ENCODE assay signal across 8 cellular contexts in genomic region chr13:49996951-49997895, GRCh38.
DNase-seq lines count a peak whose midpoint lies in the region; ATAC-seq and TF ChIP-seq lines count a peak whose summit lies in the region.

A gene with protein sequence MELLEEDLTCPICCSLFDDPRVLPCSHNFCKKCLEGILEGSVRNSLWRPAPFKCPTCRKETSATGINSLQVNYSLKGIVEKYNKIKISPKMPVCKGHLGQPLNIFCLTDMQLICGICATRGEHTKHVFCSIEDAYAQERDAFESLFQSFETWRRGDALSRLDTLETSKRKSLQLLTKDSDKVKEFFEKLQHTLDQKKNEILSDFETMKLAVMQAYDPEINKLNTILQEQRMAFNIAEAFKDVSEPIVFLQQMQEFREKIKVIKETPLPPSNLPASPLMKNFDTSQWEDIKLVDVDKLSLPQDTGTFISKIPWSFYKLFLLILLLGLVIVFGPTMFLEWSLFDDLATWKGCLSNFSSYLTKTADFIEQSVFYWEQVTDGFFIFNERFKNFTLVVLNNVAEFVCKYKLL (plus strand): TSS chr13:49997042. CDS start chr13:50011941, 14,899 bp downstream.

- DNase-seq in NCI-H1694 (lab: John Stamatoyannopoulos, UW) (peak; percentile 68), T-helper 22 cell (ENCODE audit: low read depth) (peak; percentile 61), astrocyte of the cerebellum (ENCODE audit: low read depth) (peak; percentile 80), hepatic stellate cell (ENCODE audit: low spot score) (peak; percentile 82), retina (peak; percentile 98), OCI-M2 (lab: John Stamatoyannopoulos, UW; ENCODE audit: unreplicated experiment) (no peak)

- TF ChIP-seq POLR2A in GM15510 (IDR thresholded peaks at IDR 0.05; ENCODE audit: borderline replicate concordance, extremely low read depth, insufficient read length) = peak; percentile 56

- peak; percentile 84 for TF ChIP-seq CTCF in astrocyte of the cerebellum (IDR thresholded peaks at IDR 0.05; ENCODE audit: low read depth, low read length, missing control alignments)

- in situ Hi-C loops in astrocyte of the cerebellum (cut with HindIII; ENCODE audit: low sequenced_read_pairs) = no loop called here

- peak; percentile 77 for ATAC-seq in HG02870 (IDR thresholded peaks at IDR 0.05; ENCODE audit: unreplicated experiment)

- peak within 1 kb of the TSS; percentile 89 for H3K4me3 ChIP-seq in astrocyte of the cerebellum (ENCODE audit: low read depth, low read length)
